In the genomic region with DNA sequence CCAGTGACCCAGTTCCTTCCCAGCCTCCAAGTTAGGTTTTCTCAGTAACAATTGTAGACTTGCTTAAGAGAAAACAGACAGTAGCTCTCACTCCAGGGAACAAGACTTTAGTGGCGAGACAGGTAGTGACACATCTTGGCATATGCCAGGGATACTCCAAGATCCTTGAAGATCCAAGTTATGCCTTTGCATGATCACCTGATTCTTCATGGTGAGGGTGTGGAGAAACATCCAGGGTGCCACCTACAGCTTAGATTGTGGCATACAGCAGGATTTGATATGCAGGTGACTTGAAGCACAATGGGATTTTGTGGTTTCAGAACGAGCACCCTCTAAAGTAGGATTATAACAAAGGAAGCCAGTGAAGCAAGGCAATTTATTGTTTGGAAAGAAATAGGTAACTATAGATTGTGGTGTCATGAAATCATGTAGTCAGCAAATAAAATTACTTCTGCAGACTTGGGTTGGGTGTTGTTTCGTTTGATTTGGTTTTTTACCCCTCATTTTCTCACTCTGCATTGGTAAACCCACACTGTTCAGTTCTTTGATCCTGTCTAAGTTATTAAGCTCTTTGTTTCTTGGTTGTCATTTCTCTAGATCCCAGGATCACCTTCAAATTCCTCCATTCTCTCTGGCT, we compare ENCODE assay signal across 16 cellular contexts. TPM values are rescaled to one million over a fixed set of nuclear protein-coding genes. Genes with fewer than 3 reads are reported as not detected.
A peak's percentile ranks its signal among the peaks of the same experiment; 100 is the strongest.
DNase-seq lines count a peak whose midpoint lies in the region; ATAC-seq, FAIRE-seq and TF ChIP-seq lines count a peak whose summit lies in the region.
"Had no signal": no experiment of that assay in that cellular context is flagged by ENCODE, and none has a peak within 500 bp of the region (broad histone marks: within the 10 kb centered on the region; RNA-seq: fewer than 3 reads in every experiment).

No MANE protein-coding gene starts in this region.

- POLR2A ChIA-PET in K562 (lab: Yijun Ruan, JAX): no interaction called here
- POLR2A ChIA-PET in naive thymus-derived CD8-positive, alpha-beta T cell (lab: Charles Lee): no interaction called here

- peaks cover 10 to 46% (median 11%) of the 10 kb centered on the region in 5 donors for H3K27me3 Mint-ChIP-seq in naive thymus-derived CD8-positive, alpha-beta T cell

- intact Hi-C loops in K562 (cut with micrococcal nuclease): no loop called here

- in situ Hi-C loops in K562 (cut with MboI): no loop called here

- 2% methylated on average over 3 of the region's 3 CpGs for WGBS in K562 (ENCODE audit: insufficient coverage, low coverage, missing lambda C conversion rate)
- WGBS in gastroesophageal sphincter (ENCODE audit: low coverage in 1 of 2), 2 donors: 84 to 87% methylated on average over 3 of the region's 3 CpGs

- H3F3A ChIP-seq in Loucy (ENCODE audit: low read depth): no peaks in the 10 kb centered on the region

- TF ChIP-seq RAD21 in K562 (CRISPR knock-in tag; conservative IDR thresholded peaks at IDR 0.05 in 1 of 2, IDR thresholded peaks at IDR 0.05 in 1 of 2): no peak

- no peak for FAIRE-seq in K562 (lab: Jason Lieb, UNC)

- H3K9me3 ChIP-seq in Loucy (ENCODE audit: insufficient read depth, low read depth, low read length) (no peaks in the 10 kb centered on the region), K562 (replicated peaks; ENCODE audit: control insufficient read depth, insufficient read depth, low read depth, low read length) (no peaks in the 10 kb centered on the region), gastroesophageal sphincter (no peaks in the 10 kb centered on the region)
- H3K9me3 ChIP-seq: adrenal gland had no signal

- H3K4me1 ChIP-seq in Loucy (ENCODE audit: insufficient read depth, low read length, poor library complexity, severe bottlenecking): no peaks in the 10 kb centered on the region
- no peaks in the 10 kb centered on the region for H3K4me1 ChIP-seq in K562 (replicated peaks in 1 of 2; ENCODE audit: control insufficient read depth in 2 of 2, insufficient read depth in 2 of 2, low read length in 2 of 2)
- H3K4me1 ChIP-seq in gastroesophageal sphincter: peaks cover 0 to 12% (median 3%) of the 10 kb centered on the region in 3 donors
- H3K4me1 ChIP-seq: adrenal gland had no signal

- no peaks in the 10 kb centered on the region for H3K4me1 Mint-ChIP-seq in naive thymus-derived CD8-positive, alpha-beta T cell
- H3K4me1 Mint-ChIP-seq: immature natural killer cell, neural crest cell had no signal

- H4K20me1 ChIP-seq in Loucy (ENCODE audit: insufficient read depth, low read length, poor library complexity, severe bottlenecking) (no peaks in the 10 kb centered on the region), K562 (replicated peaks; ENCODE audit: control insufficient read depth, insufficient read depth, low read length) (no peaks in the 10 kb centered on the region)

- TF ChIP-seq CTCF in Loucy (conservative IDR thresholded peaks at IDR 0.05; ENCODE audit: low read length): peak; percentile 25; the same call in 1 of the 2 replicates
- no peak for TF ChIP-seq CTCF in K562 (IDR thresholded peaks at IDR 0.05 in 2 of 3, conservative IDR thresholded peaks at IDR 0.05 in 1 of 3; ENCODE audit: insufficient read depth in 2 of 3, low read depth in 1 of 3, low read length in 3 of 3)
- TF ChIP-seq CTCF in gastroesophageal sphincter (IDR thresholded peaks at IDR 0.05): no peak

- no peak overlapping the region for H3K9ac ChIP-seq in Loucy (ENCODE audit: low read depth, low read length, poor library complexity, severe bottlenecking)
- H3K9ac ChIP-seq in K562 (ENCODE audit: insufficient read depth in 1 of 2, low read depth in 2 of 2, low read length in 2 of 2): no peak overlapping the region

- no peaks in the 10 kb centered on the region for H3K36me3 Mint-ChIP-seq in naive thymus-derived CD8-positive, alpha-beta T cell
- H3K36me3 Mint-ChIP-seq: immature natural killer cell had no signal

- H3K4me2 ChIP-seq in Loucy (ENCODE audit: low read depth, low read length, poor library complexity, severe bottlenecking): no peak overlapping the region
- H3K4me2 ChIP-seq in K562 (ENCODE audit: insufficient read depth, low read length): no peak overlapping the region

- no peak overlapping the region for H3K4me3 Mint-ChIP-seq in naive thymus-derived CD8-positive, alpha-beta T cell
- H3K4me3 Mint-ChIP-seq: activated T-cell treated with anti-CD3 and anti-CD28 coated beads, Interleukin-2, amount 50 U/mL, for 72 hours; immature natural killer cell; neural crest cell had no signal

- DNase-seq in COLO668 (lab: John Stamatoyannopoulos, UW; ENCODE audit: unreplicated experiment) (peak; percentile 43), NCI-H2196 treated with DMSO at 0.1 percent for 48 hours (lab: John Stamatoyannopoulos, UW; ENCODE audit: unreplicated experiment) (peak; percentile 68), K562 (ENCODE audit: extremely low read depth in 1 of 4, low spot score in 3 of 4) (no peak)
- DNase-seq in activated naive CD4-positive, alpha-beta T cell treated with Interleukin-2 at 50 U/mL for 16 hours: no peak
- no peak for DNase-seq in naive thymus-derived CD8-positive, alpha-beta T cell
- DNase-seq: activated CD4-positive, alpha-beta T cell treated with anti-CD3 and anti-CD28 coated beads, Interleukin-2, amount 50 U/mL, for 48 hours; activated T-cell treated with anti-CD3 and anti-CD28 coated beads, Interleukin-2, amount 50 U/mL, for 72 hours; adrenal gland; immature natural killer cell; retina; stimulated activated CD8-positive, alpha-beta memory T cell treated with anti-CD3 and anti-CD28 coated beads, Interleukin-4, amount 100 ng/mL, for 48 hours had no signal

- H3K27ac Mint-ChIP-seq in naive thymus-derived CD8-positive, alpha-beta T cell: no peak overlapping the region
- H3K27ac Mint-ChIP-seq: activated T-cell treated with anti-CD3 and anti-CD28 coated beads, Interleukin-2, amount 50 U/mL, for 72 hours; immature natural killer cell had no signal

- no peak overlapping the region for H3K4me3 ChIP-seq in Loucy (ENCODE audit: low read length, poor library complexity, severe bottlenecking)
- H3K4me3 ChIP-seq in K562: no peak overlapping the region
- no peak overlapping the region for H3K4me3 ChIP-seq in gastroesophageal sphincter
- H3K4me3 ChIP-seq: adrenal gland had no signal

- BruUV-seq in K562 (replicated peaks; lab: Mats Ljungman, UMichigan): no TSS peak

- H3K27ac ChIP-seq in K562 (ENCODE audit: extremely low read depth, low read depth, low read length) (no peak overlapping the region), gastroesophageal sphincter (no peak overlapping the region)
- H3K27ac ChIP-seq: adrenal gland had no signal

- TF ChIP-seq POLR2A in K562 (conservative IDR thresholded peaks at IDR 0.05) (no peak), gastroesophageal sphincter (IDR thresholded peaks at IDR 0.05) (no peak)

- H3K9me3 Mint-ChIP-seq in naive thymus-derived CD8-positive, alpha-beta T cell: no peaks in the 10 kb centered on the region
- H3K9me3 Mint-ChIP-seq: activated T-cell treated with anti-CD3 and anti-CD28 coated beads, Interleukin-2, amount 50 U/mL, for 72 hours; immature natural killer cell; neural crest cell had no signal

- TF ChIP-seq EP300 in K562 (IDR thresholded peaks at IDR 0.05; ENCODE audit: low read length): no peak
- no peak for TF ChIP-seq EP300 in gastroesophageal sphincter (IDR thresholded peaks at IDR 0.05)

- CTCF ChIA-PET in K562 (lab: Yijun Ruan, JAX; ENCODE audit: low intra/inter-chr PET ratio): no interaction called here

- ATAC-seq in K562 (no peak), HG03354 (IDR thresholded peaks at IDR 0.05; ENCODE audit: poor library complexity, severe bottlenecking, unreplicated experiment) (no peak), gastroesophageal sphincter (no peak)
- no peak for ATAC-seq in naive thymus-derived CD8-positive, alpha-beta T cell
- ATAC-seq: activated T-cell treated with anti-CD3 and anti-CD28 coated beads, Interleukin-2, amount 50 U/mL, for 72 hours had no signal

- no peaks in the 10 kb centered on the region for H3K27me3 ChIP-seq in Loucy (ENCODE audit: insufficient read depth, low read length, poor library complexity, severe bottlenecking)
- peaks cover 0 to 8% of the 10 kb centered on the region in 2 experiments; a peak in 2 of 5 replicates for H3K27me3 ChIP-seq in K562 (ENCODE audit: control insufficient read depth in 2 of 2, insufficient read depth in 2 of 2, low read length in 2 of 2)
- no peaks in the 10 kb centered on the region for H3K27me3 ChIP-seq in gastroesophageal sphincter
- H3K27me3 ChIP-seq: adrenal gland had no signal

- H3K79me2 ChIP-seq in Loucy (ENCODE audit: insufficient read depth, low read length): no peaks in the 10 kb centered on the region
- no peaks in the 10 kb centered on the region for H3K79me2 ChIP-seq in K562 (ENCODE audit: control insufficient read depth, insufficient read depth, low read length)

- H2AFZ ChIP-seq in Loucy (ENCODE audit: low read length) (no peak overlapping the region), K562 (ENCODE audit: low read depth, low read length) (no peak overlapping the region)

- no peaks in the 10 kb centered on the region for H3K9me1 ChIP-seq in K562 (ENCODE audit: control insufficient read depth, insufficient read depth, low read length)

- H3K9me2 ChIP-seq in Loucy (replicated peaks; ENCODE audit: low read depth, low read length): no peaks in the 10 kb centered on the region

- no peaks in the 10 kb centered on the region for H3K36me3 ChIP-seq in Loucy (ENCODE audit: insufficient read depth, low read length)
- no peaks in the 10 kb centered on the region for H3K36me3 ChIP-seq in K562 (ENCODE audit: control insufficient read depth, insufficient read depth, low read length)
- no peaks in the 10 kb centered on the region for H3K36me3 ChIP-seq in gastroesophageal sphincter
- H3K36me3 ChIP-seq: adrenal gland had no signal

RNA-seq across cellular contexts. Expression of a gene that starts 9.2 kb away (rescaled TPM):
- not detected in 2 replicates for total RNA-seq in K562 (2011; cell fraction: chromatin; rRNA removed; ENCODE audit: low replicate concordance)
- total RNA-seq in K562 (2011; cell fraction: nucleolus; rRNA removed): not detected in 2 replicates
- not detected in 2 replicates for total RNA-seq in K562 (2011; cell fraction: nucleoplasm; rRNA removed)
- not detected in 2 replicates for total RNA-seq in K562 (2014; rRNA removed)
- not detected in 2 replicates for total RNA-seq in K562 (2014; rRNA removed; fragmentation: Illumina TruSeq; extraction: Trizol)
- not detected in 2 replicates for total RNA-seq in K562 (2015; rRNA removed; fragmentation: Illumina TruSeq; extraction: Trizol)
- total RNA-seq in K562 (2021): not detected in 2 replicates
- polyA plus RNA-seq in K562 (2011; rRNA removed): not detected in 2 replicates
- not detected in 2 replicates for polyA plus RNA-seq in K562 (2011; cell fraction: cytosol; rRNA removed)
- polyA plus RNA-seq in K562 (2011; cell fraction: nucleus; rRNA removed): not detected in 2 replicates
- not detected in 2 replicates for polyA plus RNA-seq in K562 (2012)
- polyA plus RNA-seq in K562 (2014; fragmentation: Illumina TruSeq; extraction: Trizol): not detected in 2 replicates
- not detected for polyA plus RNA-seq in K562 (2014; fragmentation: Nextera tagmentation; extraction: Ambion mirVana)
- not detected in 2 replicates for polyA plus RNA-seq in K562 (2014; rRNA removed)
- polyA minus RNA-seq in K562 (2011; rRNA and poly(A)+ RNA removed): not detected in 2 replicates
- not detected in 2 replicates for polyA minus RNA-seq in K562 (2011; cell fraction: cytosol; rRNA and poly(A)+ RNA removed)
- not detected in 2 replicates for polyA minus RNA-seq in K562 (2011; cell fraction: nucleus; rRNA and poly(A)+ RNA removed)
- total RNA-seq in naive thymus-derived CD8-positive, alpha-beta T cell: not detected
- not detected for polyA plus RNA-seq in naive thymus-derived CD8-positive, alpha-beta T cell
- total RNA-seq in gastroesophageal sphincter: 1 to 10 TPM; 1.5 to 3.8 (median 2.2) TPM
- total RNA-seq: glomerular endothelial cell had no signal
- polyA plus RNA-seq: immature natural killer cell had no signal

Comparison
In these comparisons a context has a peak if more than half of its experiments do, and no peak if none do; other contexts are left out.
1. DNase-seq: peak in COLO668 (single experiment) and NCI-H2196 treated with DMSO at 0.1 percent for 48 hours (single experiment); none in K562 (0 of 4), activated naive CD4-positive, alpha-beta T cell treated with Interleukin-2 at 50 U/mL for 16 hours (single experiment) and naive thymus-derived CD8-positive, alpha-beta T cell (0 of 10).